11 cellular contexts compared by ENCODE assay signal in the genomic region with DNA sequence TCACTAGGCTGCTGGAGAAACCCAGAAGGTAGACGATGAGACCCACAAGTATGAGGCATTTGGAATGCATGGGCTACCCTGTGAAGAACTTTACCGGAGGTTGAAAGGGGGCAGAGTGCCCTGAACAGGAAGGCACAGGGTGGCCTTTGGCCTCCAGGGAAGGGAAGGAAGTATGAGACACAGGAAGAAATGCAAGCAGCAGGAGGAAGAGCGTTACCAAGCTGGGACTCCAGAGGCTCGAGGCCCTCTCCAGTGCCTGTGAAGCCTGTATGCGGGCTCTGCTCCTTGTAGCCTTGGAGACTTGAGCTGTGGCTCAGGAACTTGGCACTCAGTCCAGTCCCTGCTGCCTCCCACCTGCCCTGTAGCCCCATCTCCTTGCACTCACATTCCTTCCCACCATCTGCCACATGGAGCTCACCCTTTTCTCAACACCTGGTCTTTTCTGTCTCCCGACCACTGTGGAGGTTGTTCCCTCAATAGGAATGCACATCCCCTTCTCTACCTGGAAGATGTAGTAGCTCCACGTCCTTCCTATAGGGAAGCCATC. TPM values are rescaled to one million over a fixed set of nuclear protein-coding genes. Genes with fewer than 3 reads are reported as not detected.
DNase-seq lines count a peak whose midpoint lies in the region; ATAC-seq and TF ChIP-seq lines count a peak whose summit lies in the region.
"Had no signal": no experiment of that assay in that cellular context is flagged by ENCODE, and none has a peak within 500 bp of the region (broad histone marks: within the 10 kb centered on the region; RNA-seq: fewer than 3 reads in every experiment).

No MANE protein-coding gene starts in this region.

- no peak for ATAC-seq in stimulated activated naive CD8-positive, alpha-beta T cell treated with anti-CD3 and anti-CD28 coated beads, Interleukin-15, amount 100 ng/mL, for 72 hours
- ATAC-seq in activated naive CD8-positive, alpha-beta T cell treated with anti-CD3 and anti-CD28 coated beads, Interleukin-2, amount 50 U/mL, for 24 hours, result no peak
- ATAC-seq in HG02588 (IDR thresholded peaks at IDR 0.05; ENCODE audit: unreplicated experiment) (no peak), GM18498 (IDR thresholded peaks at IDR 0.05; ENCODE audit: unreplicated experiment) (no peak)

- TF ChIP-seq EP300 in sigmoid colon (IDR thresholded peaks at IDR 0.05), result no peak

- no peaks in the 10 kb centered on the region for H3K9me3 Mint-ChIP-seq in stimulated activated naive CD8-positive, alpha-beta T cell treated with anti-CD3 and anti-CD28 coated beads, Interleukin-15, Interleukin-2, amounts not matched to agents 100 ng/mL and 50 ng/mL, for 24 hours
- H3K9me3 Mint-ChIP-seq in stimulated activated naive CD8-positive, alpha-beta T cell treated with anti-CD3 and anti-CD28 coated beads, Interleukin-15, amount 100 ng/mL, for 72 hours, result no peaks in the 10 kb centered on the region
- H3K9me3 Mint-ChIP-seq in activated naive CD8-positive, alpha-beta T cell treated with anti-CD3 and anti-CD28 coated beads, Interleukin-2, amount 50 U/mL, for 24 hours, result no peaks in the 10 kb centered on the region
- H3K9me3 Mint-ChIP-seq: immature natural killer cell had no signal

- no peaks in the 10 kb centered on the region for H3K36me3 ChIP-seq in liver (ENCODE audit: control insufficient read depth in 4 of 4, insufficient read depth in 3 of 4, low read depth in 1 of 4, low read length in 3 of 4)
- no peaks in the 10 kb centered on the region for H3K36me3 ChIP-seq in sigmoid colon
- H3K36me3 ChIP-seq: vagina had no signal

- TF ChIP-seq RAD21 in liver (IDR thresholded peaks at IDR 0.05), result peak in 1 of 2 donors; percentile 14

- H3K4me3 ChIP-seq in liver (ENCODE audit: low read depth in 1 of 3, low read length in 3 of 3) (no peak overlapping the region), sigmoid colon (no peak overlapping the region)
- H3K4me3 ChIP-seq: vagina had no signal

- intact Hi-C loops in sigmoid colon (cut with DNase I), result no loop called here

- TF ChIP-seq CTCF in liver (IDR thresholded peaks at IDR 0.05; ENCODE audit: low read depth, low read length, missing input control) (no peak), sigmoid colon (IDR thresholded peaks at IDR 0.05) (no peak)

- 82% methylated on average over 7 of the region's 7 CpGs for WGBS in liver
- WGBS in sigmoid colon, 2 donors, result 72 to 84% methylated on average over 7 of the region's 7 CpGs

- H3K27me3 ChIP-seq in liver (ENCODE audit: control insufficient read depth in 4 of 4, insufficient read depth in 4 of 4, low read length in 3 of 4) (no peaks in the 10 kb centered on the region), sigmoid colon (no peaks in the 10 kb centered on the region)
- H3K27me3 ChIP-seq: vagina had no signal

- H3K4me1 Mint-ChIP-seq in stimulated activated naive CD8-positive, alpha-beta T cell treated with anti-CD3 and anti-CD28 coated beads, Interleukin-15, Interleukin-2, amounts not matched to agents 100 ng/mL and 50 ng/mL, for 24 hours (ENCODE audit: low read depth), result peaks cover 19% of the 10 kb centered on the region
- peaks cover 19% of the 10 kb centered on the region for H3K4me1 Mint-ChIP-seq in stimulated activated naive CD8-positive, alpha-beta T cell treated with anti-CD3 and anti-CD28 coated beads, Interleukin-15, amount 100 ng/mL, for 72 hours
- peaks cover 26% of the 10 kb centered on the region for H3K4me1 Mint-ChIP-seq in activated naive CD8-positive, alpha-beta T cell treated with anti-CD3 and anti-CD28 coated beads, Interleukin-2, amount 50 U/mL, for 24 hours

- TF ChIP-seq POLR2A in erythroblast (IDR thresholded peaks at IDR 0.05; ENCODE audit: low read length), result no peak
- no peak for TF ChIP-seq POLR2A in sigmoid colon (IDR thresholded peaks at IDR 0.05)

- H3K9me3 ChIP-seq in liver (ENCODE audit: control insufficient read depth in 4 of 4, low read length in 3 of 4) (no peaks in the 10 kb centered on the region), sigmoid colon (no peaks in the 10 kb centered on the region)
- H3K9me3 ChIP-seq: vagina had no signal

- H3K9ac ChIP-seq in liver (ENCODE audit: low read depth in 1 of 2, low read length in 2 of 2), result no peak overlapping the region

- H3K36me3 Mint-ChIP-seq in stimulated activated naive CD8-positive, alpha-beta T cell treated with anti-CD3 and anti-CD28 coated beads, Interleukin-15, Interleukin-2, amounts not matched to agents 100 ng/mL and 50 ng/mL, for 24 hours (ENCODE audit: low read depth), result peaks cover 11% of the 10 kb centered on the region
- H3K36me3 Mint-ChIP-seq in activated naive CD8-positive, alpha-beta T cell treated with anti-CD3 and anti-CD28 coated beads, Interleukin-2, amount 50 U/mL, for 24 hours (ENCODE audit: low read depth), result peaks cover 9% of the 10 kb centered on the region
- H3K36me3 Mint-ChIP-seq: immature natural killer cell had no signal

- peak overlapping the region; percentile 10 for H3K27ac Mint-ChIP-seq in stimulated activated naive CD8-positive, alpha-beta T cell treated with anti-CD3 and anti-CD28 coated beads, Interleukin-15, Interleukin-2, amounts not matched to agents 100 ng/mL and 50 ng/mL, for 24 hours
- peak overlapping the region in 1 of 2 donors; percentile 17 for H3K27ac Mint-ChIP-seq in stimulated activated naive CD8-positive, alpha-beta T cell treated with anti-CD3 and anti-CD28 coated beads, Interleukin-15, amount 100 ng/mL, for 72 hours
- H3K27ac Mint-ChIP-seq in activated naive CD8-positive, alpha-beta T cell treated with anti-CD3 and anti-CD28 coated beads, Interleukin-2, amount 50 U/mL, for 24 hours, result peak overlapping the region; percentile 11

- no peak overlapping the region for H3K4me3 Mint-ChIP-seq in stimulated activated naive CD8-positive, alpha-beta T cell treated with anti-CD3 and anti-CD28 coated beads, Interleukin-15, Interleukin-2, amounts not matched to agents 100 ng/mL and 50 ng/mL, for 24 hours
- no peak overlapping the region for H3K4me3 Mint-ChIP-seq in stimulated activated naive CD8-positive, alpha-beta T cell treated with anti-CD3 and anti-CD28 coated beads, Interleukin-15, amount 100 ng/mL, for 72 hours
- H3K4me3 Mint-ChIP-seq in activated naive CD8-positive, alpha-beta T cell treated with anti-CD3 and anti-CD28 coated beads, Interleukin-2, amount 50 U/mL, for 24 hours, result no peak overlapping the region
- H3K4me3 Mint-ChIP-seq: immature natural killer cell had no signal

- H3K4me1 ChIP-seq in liver (ENCODE audit: control insufficient read depth in 4 of 4, insufficient read depth in 4 of 4, low read length in 3 of 4), result peaks cover 13 to 34% (median 17%) of the 10 kb centered on the region in 4 donors
- H3K4me1 ChIP-seq in sigmoid colon, result peaks cover 0 to 13% (median 8%) of the 10 kb centered on the region in 4 donors

- no peaks in the 10 kb centered on the region for H3K27me3 Mint-ChIP-seq in stimulated activated naive CD8-positive, alpha-beta T cell treated with anti-CD3 and anti-CD28 coated beads, Interleukin-15, Interleukin-2, amounts not matched to agents 100 ng/mL and 50 ng/mL, for 24 hours
- no peaks in the 10 kb centered on the region for H3K27me3 Mint-ChIP-seq in stimulated activated naive CD8-positive, alpha-beta T cell treated with anti-CD3 and anti-CD28 coated beads, Interleukin-15, amount 100 ng/mL, for 72 hours
- no peaks in the 10 kb centered on the region for H3K27me3 Mint-ChIP-seq in activated naive CD8-positive, alpha-beta T cell treated with anti-CD3 and anti-CD28 coated beads, Interleukin-2, amount 50 U/mL, for 24 hours

- H3K27ac ChIP-seq in liver (ENCODE audit: low read depth in 1 of 2, low read length in 2 of 2) (peak overlapping the region; percentile 36 to 61), sigmoid colon (peak overlapping the region in 2 of 4 donors; percentile 30 to 48)
- H3K27ac ChIP-seq: vagina, VCaP had no signal

- no peak for DNase-seq in stimulated activated naive CD8-positive, alpha-beta T cell treated with anti-CD3 and anti-CD28 coated beads, Interleukin-15, amount 100 ng/mL, for 72 hours
- DNase-seq in activated naive CD8-positive, alpha-beta T cell treated with anti-CD3 and anti-CD28 coated beads, Interleukin-2, amount 50 U/mL, for 24 hours, result no peak
- DNase-seq in erythroblast (lab: John Stamatoyannopoulos, UW), result no peak
- no peak for DNase-seq in sigmoid colon
- DNase-seq: immature natural killer cell had no signal

TF ChIP-seq in liver, 16 proteins besides CTCF, POLR2A, EP300 and RAD21 (continues in another document):
- TF ChIP-seq FOXA2 (IDR thresholded peaks at IDR 0.05), result no peak
- no peak for TF ChIP-seq HNF4G (IDR thresholded peaks at IDR 0.05)
- no peak for TF ChIP-seq TAF1 (conservative IDR thresholded peaks at IDR 0.05)
- no peak for TF ChIP-seq YY1 (IDR thresholded peaks at IDR 0.05)
- no peak for TF ChIP-seq ATF3 (IDR thresholded peaks at IDR 0.05)

RNA-seq across cellular contexts. Expression of gene RNF19B, which starts 33.5 kb away (rescaled TPM):
- total RNA-seq in liver (1 to 10 TPM; 5.6 to 8.3 TPM), sigmoid colon (10 to 100 TPM; 14.5 to 28.9 (median 21.6) TPM)
- polyA plus RNA-seq in liver (1 to 10 TPM; 2.2 to 4.4 TPM), sigmoid colon (10 to 100 TPM; 43.2 to 50.7 (median 46.7) TPM)

RNA-seq across cellular contexts. Expression of gene AK2, which starts 38.6 kb away (rescaled TPM):
- total RNA-seq in liver (100 to 1,000 TPM in 1 of 2 donors, 10 to 100 TPM in 1; 34.2 to 181 TPM), sigmoid colon (100 to 1,000 TPM in 2 of 4 donors, 10 to 100 TPM in 2; 79.6 to 190 (median 98.8) TPM)
- polyA plus RNA-seq in liver (100 to 1,000 TPM; 101 to 128 TPM), sigmoid colon (100 to 1,000 TPM; 139 to 202 (median 158) TPM)
